ENCODE assay signal across 9 cellular contexts in genomic region chr12:116172224-116172849, GRCh38.
A peak's percentile ranks its signal among the peaks of the same experiment; 100 is the strongest.
DNase-seq lines count a peak whose midpoint lies in the region; ATAC-seq and TF ChIP-seq lines count a peak whose summit lies in the region.
"Had no signal": no experiment of that assay in that cellular context is flagged by ENCODE, and none has a peak within 500 bp of the region (broad histone marks: within the 10 kb centered on the region; RNA-seq: fewer than 3 reads in every experiment).

No MANE protein-coding gene starts in this region.

- no peaks in the 10 kb centered on the region for H3K9me3 ChIP-seq in suprapubic skin
- no peaks in the 10 kb centered on the region for H3K9me3 ChIP-seq in gastroesophageal sphincter

- WGBS in suprapubic skin: 67% methylated on average over 10 of the region's 10 CpGs
- WGBS in gastroesophageal sphincter (ENCODE audit: low coverage in 1 of 2), 2 donors: 61 to 71% methylated on average over 10 of the region's 10 CpGs

- H3K27ac ChIP-seq in suprapubic skin: no peak overlapping the region
- H3K27ac ChIP-seq in gastroesophageal sphincter: no peak overlapping the region
- H3K27ac ChIP-seq: SK-N-MC had no signal

- H3K9me3 Mint-ChIP-seq in activated naive CD4-positive, alpha-beta T cell treated with anti-CD3 and anti-CD28 coated beads for 36 hours: no peaks in the 10 kb centered on the region

- H3K4me3 ChIP-seq in suprapubic skin (no peak overlapping the region), gastroesophageal sphincter (no peak overlapping the region)
- H3K4me3 ChIP-seq: SK-N-MC had no signal

- H3K27me3 ChIP-seq in suprapubic skin: no peaks in the 10 kb centered on the region
- no peaks in the 10 kb centered on the region for H3K27me3 ChIP-seq in gastroesophageal sphincter

- TF ChIP-seq CTCF in suprapubic skin (IDR thresholded peaks at IDR 0.05): no peak
- TF ChIP-seq CTCF in gastroesophageal sphincter (IDR thresholded peaks at IDR 0.05): no peak

- H3K4me3 Mint-ChIP-seq in activated naive CD4-positive, alpha-beta T cell treated with anti-CD3 and anti-CD28 coated beads for 36 hours: peak overlapping the region; percentile 58

- H3K4me1 Mint-ChIP-seq in activated naive CD4-positive, alpha-beta T cell treated with anti-CD3 and anti-CD28 coated beads for 36 hours (ENCODE audit: low read depth): peaks cover 67% of the 10 kb centered on the region

- H3K36me3 Mint-ChIP-seq in activated naive CD4-positive, alpha-beta T cell treated with anti-CD3 and anti-CD28 coated beads for 36 hours (ENCODE audit: low read depth): no peaks in the 10 kb centered on the region

- peak overlapping the region; percentile 92 for H3K27ac Mint-ChIP-seq in activated naive CD4-positive, alpha-beta T cell treated with anti-CD3 and anti-CD28 coated beads for 36 hours

- TF ChIP-seq POLR2A in suprapubic skin (IDR thresholded peaks at IDR 0.05): no peak
- no peak for TF ChIP-seq POLR2A in gastroesophageal sphincter (IDR thresholded peaks at IDR 0.05)

- H3K36me3 ChIP-seq in suprapubic skin (no peaks in the 10 kb centered on the region), gastroesophageal sphincter (no peaks in the 10 kb centered on the region)

- H3K4me1 ChIP-seq in suprapubic skin (peaks cover 24% of the 10 kb centered on the region), gastroesophageal sphincter (peaks cover 8 to 50% (median 9%) of the 10 kb centered on the region in 3 donors)

- peak; percentile 28 for DNase-seq in activated T-cell treated with anti-CD3 and anti-CD28 coated beads for 24 hours (ENCODE audit: low read depth)
- DNase-seq in activated T-cell treated with anti-CD3 and anti-CD28 coated beads, Interleukin-2, amount 50 U/mL, for 1 hour: no peak
- DNase-seq in activated naive CD4-positive, alpha-beta T cell treated with anti-CD3 and anti-CD28 coated beads for 36 hours: peak; percentile 78
- peak; percentile 48 for DNase-seq in stimulated activated CD8-positive, alpha-beta memory T cell treated with anti-CD3 and anti-CD28 coated beads, Interleukin-4, amount 100 ng/mL, for 48 hours
- DNase-seq in NCI-H2081 (lab: John Stamatoyannopoulos, UW): no peak
- no peak for DNase-seq in suprapubic skin (ENCODE audit: low spot score in 2 of 2)

- no peak for TF ChIP-seq EP300 in suprapubic skin (IDR thresholded peaks at IDR 0.05)
- TF ChIP-seq EP300 in gastroesophageal sphincter (IDR thresholded peaks at IDR 0.05): no peak

- intact Hi-C loops in activated naive CD4-positive, alpha-beta T cell treated with anti-CD3 and anti-CD28 coated beads for 36 hours (cut with micrococcal nuclease): loop anchor here (1.0 kb wide), 7 partner anchors 8 to 387 kb away; partner anchors contain the start of gene MAP1LC3B2

- ATAC-seq in HG03520 (IDR thresholded peaks at IDR 0.05; ENCODE audit: unreplicated experiment) (peak; percentile 72), gastroesophageal sphincter (no peak)

- no peaks in the 10 kb centered on the region for H3K27me3 Mint-ChIP-seq in activated naive CD4-positive, alpha-beta T cell treated with anti-CD3 and anti-CD28 coated beads for 36 hours (ENCODE audit: low read depth)

- CTCF ChIA-PET in activated naive CD4-positive, alpha-beta T cell treated with anti-CD3 and anti-CD28 coated beads for 36 hours (lab: Charles Lee): interaction anchor here (0.9 to 1.3 kb wide), 4 partner anchors 24 to 75 kb away, joined by 3 to 4 read pairs (median 3); no protein-coding TSS in a partner anchor

Comparison
In these comparisons a context has a peak if more than half of its experiments do, and no peak if none do; other contexts are left out.
1. DNase-seq: peak in activated T-cell treated with anti-CD3 and anti-CD28 coated beads for 24 hours (single experiment), activated naive CD4-positive, alpha-beta T cell treated with anti-CD3 and anti-CD28 coated beads for 36 hours (single experiment) and stimulated activated CD8-positive, alpha-beta memory T cell treated with anti-CD3 and anti-CD28 coated beads, Interleukin-4, amount 100 ng/mL, for 48 hours (single experiment); none in activated T-cell treated with anti-CD3 and anti-CD28 coated beads, Interleukin-2, amount 50 U/mL, for 1 hour (single experiment), NCI-H2081 (0 of 2) and suprapubic skin (0 of 2).